ENCODE assay signal across 8 cellular contexts in the genomic region with DNA sequence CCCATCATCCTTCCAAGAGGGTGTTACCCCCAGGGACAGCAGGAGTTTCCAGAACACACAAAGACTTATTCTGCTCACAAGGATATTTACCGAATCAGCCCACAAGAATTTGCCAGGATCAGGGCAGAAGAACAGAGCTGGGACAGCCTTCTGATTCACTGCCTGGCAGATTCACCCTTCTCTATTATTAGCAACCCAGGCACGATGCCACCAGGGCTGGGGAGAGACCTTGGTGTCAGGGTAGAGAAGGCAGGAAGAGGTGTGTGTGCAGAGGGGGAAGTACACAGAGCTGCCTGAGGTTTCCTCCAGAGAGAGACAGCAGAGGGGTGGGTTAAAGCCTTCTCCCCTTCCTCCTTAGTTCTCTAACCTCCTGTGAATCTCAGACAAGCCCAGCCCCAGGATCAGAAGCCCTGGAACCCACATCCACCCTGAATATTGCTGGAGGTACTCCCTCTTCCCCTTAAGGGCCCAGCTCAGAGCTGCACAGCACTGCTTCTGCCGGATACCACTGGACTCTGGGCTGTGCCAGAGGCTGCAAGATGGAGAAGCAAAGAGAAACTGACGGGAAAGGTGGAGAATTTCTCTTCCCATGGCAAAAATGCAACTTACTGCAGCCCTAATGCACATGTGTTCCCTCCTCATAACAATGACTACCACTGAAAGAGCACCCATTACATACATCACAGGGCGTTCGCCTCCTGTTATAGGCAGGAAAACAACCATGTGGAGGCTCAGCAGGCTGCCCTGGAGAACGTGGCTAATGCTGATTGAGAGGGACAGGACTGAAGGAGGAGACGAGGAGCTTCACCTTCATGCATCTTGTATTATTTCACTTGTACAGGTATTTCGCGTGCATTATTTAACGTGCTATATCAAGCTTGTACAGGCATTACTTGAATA.
DNase-seq lines count a peak whose midpoint lies in the region; ATAC-seq, FAIRE-seq and TF ChIP-seq lines count a peak whose summit lies in the region.

No MANE protein-coding gene starts in this region.

- peaks cover 96% of the 10 kb centered on the region for H3K4me1 Mint-ChIP-seq in activated naive CD4-positive, alpha-beta T cell treated with anti-CD3 and anti-CD28 coated beads, Interleukin-2, amount 10 ng/mL, durations not matched to agents 7 days and 5 days

- no peak overlapping the region for H2AFZ ChIP-seq in OCI-LY7 (ENCODE audit: low read length)

- TF ChIP-seq EP300 in gastroesophageal sphincter (IDR thresholded peaks at IDR 0.05) = no peak

- H3K27me3 Mint-ChIP-seq in activated naive CD4-positive, alpha-beta T cell treated with anti-CD3 and anti-CD28 coated beads, Interleukin-2, amount 10 ng/mL, durations not matched to agents 7 days and 5 days = no peaks in the 10 kb centered on the region

- H3K27ac Mint-ChIP-seq in activated naive CD4-positive, alpha-beta T cell treated with anti-CD3 and anti-CD28 coated beads, Interleukin-2, amount 10 ng/mL, durations not matched to agents 7 days and 5 days = peak overlapping the region; percentile 93

- H3K9me3 ChIP-seq in BLaER1 treated with 17β-estradiol and CSF1 and Interleukin-3, amounts not matched to agents 10 nM and 100 nM (replicated peaks in 1 of 11) = no peaks in the 10 kb centered on the region
- H3K9me3 ChIP-seq in OCI-LY7 (ENCODE audit: low read length) (no peaks in the 10 kb centered on the region), gastroesophageal sphincter (no peaks in the 10 kb centered on the region)

- H3K79me2 ChIP-seq in OCI-LY7 (ENCODE audit: insufficient read depth, low read depth, low read length) = peaks cover 90% of the 10 kb centered on the region

- H3K9me3 Mint-ChIP-seq in activated naive CD4-positive, alpha-beta T cell treated with anti-CD3 and anti-CD28 coated beads, Interleukin-2, amount 10 ng/mL, durations not matched to agents 7 days and 5 days = no peaks in the 10 kb centered on the region

- peak overlapping the region; percentile 20 to 79 (median 56); a peak in 21 of 22 replicates for H3K9ac ChIP-seq in BLaER1 treated with 17β-estradiol and CSF1 and Interleukin-3, amounts not matched to agents 10 nM and 100 nM

- no peaks in the 10 kb centered on the region for H3K27me3 ChIP-seq in BLaER1 treated with 17β-estradiol and CSF1 and Interleukin-3, amounts not matched to agents 10 nM and 100 nM
- no peaks in the 10 kb centered on the region for H3K27me3 ChIP-seq in gastroesophageal sphincter

- peak overlapping the region; percentile 66 for H3K4me3 Mint-ChIP-seq in activated naive CD4-positive, alpha-beta T cell treated with anti-CD3 and anti-CD28 coated beads, Interleukin-2, amount 10 ng/mL, durations not matched to agents 7 days and 5 days

- peak overlapping the region; percentile 81 to 96 (median 93) for H3K4me2 ChIP-seq in BLaER1 treated with 17β-estradiol and CSF1 and Interleukin-3, amounts not matched to agents 10 nM and 100 nM
- peak overlapping the region; percentile 98 for H3K4me2 ChIP-seq in OCI-LY7 (ENCODE audit: low read length)

- peaks cover 83 to 98% (median 92%) of the 10 kb centered on the region in 10 experiments for H3K4me1 ChIP-seq in BLaER1 treated with 17β-estradiol and CSF1 and Interleukin-3, amounts not matched to agents 10 nM and 100 nM
- peaks cover 98% of the 10 kb centered on the region for H3K4me1 ChIP-seq in OCI-LY7 (ENCODE audit: insufficient read depth, low read length, poor library complexity, severe bottlenecking)
- peaks cover 0 to 57% (median 32%) of the 10 kb centered on the region in 3 donors for H3K4me1 ChIP-seq in gastroesophageal sphincter

- no peak for TF ChIP-seq POLR2A in H54 (IDR thresholded peaks at IDR 0.05; ENCODE audit: low read depth, low read length)
- TF ChIP-seq POLR2A in gastroesophageal sphincter (IDR thresholded peaks at IDR 0.05) = no peak

- TF ChIP-seq CTCF in OCI-LY7 (conservative IDR thresholded peaks at IDR 0.05; ENCODE audit: low read length) (peak; percentile 33; the same call in 1 of the 2 replicates), gastroesophageal sphincter (IDR thresholded peaks at IDR 0.05) (peak in 1 of 4 experiments; percentile 30), retinal pigment epithelial cell (conservative IDR thresholded peaks at IDR 0.05; ENCODE audit: low read depth, low read length) (peak; percentile 18)

- H4K20me1 ChIP-seq in BLaER1 treated with 17β-estradiol and CSF1 and Interleukin-3, amounts not matched to agents 10 nM and 100 nM = peaks cover 0 to 11% (median 0%) of the 10 kb centered on the region in 11 experiments; a peak in 5 of 22 replicates
- no peaks in the 10 kb centered on the region for H4K20me1 ChIP-seq in OCI-LY7 (ENCODE audit: insufficient read depth, low read length)

- DNase-seq in H54 (ENCODE audit: insufficient read length, low spot score) = peak; percentile 78
- DNase-seq in OCI-LY7 (ENCODE audit: low spot score) = peak; percentile 69
- DNase-seq in activated naive CD4-positive, alpha-beta T cell treated with anti-CD3 and anti-CD28 coated beads, Interleukin-2, amount 10 ng/mL, durations not matched to agents 7 days and 5 days = peak; percentile 78
- DNase-seq in retinal pigment epithelial cell (ENCODE audit: low read depth) = no peak
- no peak for DNase-seq in 8988T

- ATAC-seq in gastroesophageal sphincter = peak; percentile 79
- ATAC-seq in GM18873 (IDR thresholded peaks at IDR 0.05; ENCODE audit: low FRiP score, unreplicated experiment) = no peak

- WGBS in gastroesophageal sphincter (ENCODE audit: low coverage in 1 of 2), 2 donors = 30 to 46% methylated on average over 9 of the region's 11 CpGs

- no TSS peak for BruUV-seq in OCI-LY7 (replicated peaks; lab: Mats Ljungman, UMichigan)

- intact Hi-C loops in OCI-LY7 (cut with micrococcal nuclease; ENCODE audit: unreplicated experiment) = no loop called here

- H3K27ac ChIP-seq in BLaER1 treated with 17β-estradiol and CSF1 and Interleukin-3, amounts not matched to agents 10 nM and 100 nM = peak overlapping the region; percentile 9 to 89 (median 86); a peak in 21 of 22 replicates
- peak overlapping the region; percentile 98 for H3K27ac ChIP-seq in OCI-LY7 (ENCODE audit: low read depth, low read length, poor library complexity, severe bottlenecking)
- peak overlapping the region in 2 of 4 donors; percentile 62 to 89 for H3K27ac ChIP-seq in gastroesophageal sphincter

- H3K4me3 ChIP-seq in BLaER1 treated with 17β-estradiol and CSF1 and Interleukin-3, amounts not matched to agents 10 nM and 100 nM = peak overlapping the region in 8 of 10 experiments; percentile 6 to 46 (median 35); a peak in 9 of 20 replicates
- H3K4me3 ChIP-seq in OCI-LY7 (ENCODE audit: low read depth, low read length, poor library complexity, severe bottlenecking) (peak overlapping the region; percentile 66), gastroesophageal sphincter (no peak overlapping the region), retinal pigment epithelial cell (ENCODE audit: low read length) (no peak overlapping the region)

- CTCF ChIA-PET in OCI-LY7 (lab: Charles Lee; ENCODE audit: unreplicated experiment) = interaction anchor here (0.6 to 1.4 kb wide), 6 partner anchors 10 to 151 kb away, joined by 3 to 5 read pairs (median 4); no protein-coding TSS in a partner anchor
- CTCF ChIA-PET in activated naive CD4-positive, alpha-beta T cell treated with anti-CD3 and anti-CD28 coated beads, Interleukin-2, amount 10 ng/mL, durations not matched to agents 7 days and 5 days (lab: Charles Lee) = interaction anchor here (1.2 to 3.5 kb wide), 5 partner anchors 11 to 123 kb away, joined by 3 to 14 read pairs (median 4); no protein-coding TSS in a partner anchor

- FAIRE-seq in H54 (lab: Jason Lieb, UNC) = no peak

- POLR2A ChIA-PET in OCI-LY7 (lab: Charles Lee) = interaction anchor here (0.6 to 10.9 kb wide), 10 partner anchors 9 to 152 kb away, joined by 3 to 125 read pairs (median 4); no protein-coding TSS in a partner anchor

- peaks cover 48% of the 10 kb centered on the region for H3K36me3 Mint-ChIP-seq in activated naive CD4-positive, alpha-beta T cell treated with anti-CD3 and anti-CD28 coated beads, Interleukin-2, amount 10 ng/mL, durations not matched to agents 7 days and 5 days

- H3K36me3 ChIP-seq in BLaER1 treated with 17β-estradiol and CSF1 and Interleukin-3, amounts not matched to agents 10 nM and 100 nM = peaks cover 0 to 3% (median 0%) of the 10 kb centered on the region in 11 experiments; a peak in 1 of 22 replicates
- H3K36me3 ChIP-seq in OCI-LY7 (ENCODE audit: insufficient read depth, low read length) = peaks cover 12% of the 10 kb centered on the region
- no peaks in the 10 kb centered on the region for H3K36me3 ChIP-seq in gastroesophageal sphincter

- no peaks in the 10 kb centered on the region for H3K9me2 ChIP-seq in OCI-LY7 (ENCODE audit: insufficient read depth, low read length)

Comparison
In these comparisons a context has a peak if more than half of its experiments do, and no peak if none do; other contexts are left out.
1. H3K4me3 ChIP-seq: peak in BLaER1 treated with 17β-estradiol and CSF1 and Interleukin-3, amounts not matched to agents 10 nM and 100 nM (8 of 10) and OCI-LY7 (single experiment); none in gastroesophageal sphincter (0 of 2) and retinal pigment epithelial cell (single experiment).
2. DNase-seq: peak in H54 (single experiment), OCI-LY7 (single experiment) and activated naive CD4-positive, alpha-beta T cell treated with anti-CD3 and anti-CD28 coated beads, Interleukin-2, amount 10 ng/mL, durations not matched to agents 7 days and 5 days (single experiment); none in retinal pigment epithelial cell (single experiment) and 8988T (single experiment).